In the genomic region with DNA sequence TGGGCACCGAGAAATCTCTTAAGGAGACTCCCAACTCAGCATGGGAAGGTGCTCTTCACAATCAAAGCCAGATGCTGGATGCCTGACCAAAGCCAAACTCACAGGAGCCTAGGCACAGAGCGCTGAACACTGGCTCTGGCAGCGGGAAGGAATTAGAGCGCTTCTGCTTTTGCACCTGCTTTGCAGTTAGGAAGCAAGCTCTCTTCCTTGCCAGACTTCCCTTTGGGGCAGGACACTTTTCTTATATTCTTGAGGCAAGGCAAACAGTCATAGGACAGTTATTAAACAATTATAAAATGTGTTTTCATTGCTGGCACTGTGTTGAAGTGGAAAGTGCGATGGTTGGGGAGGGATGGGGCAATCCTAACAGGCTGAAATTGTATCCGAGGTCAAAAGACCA, we compare ENCODE assay signal across 14 cellular contexts.
DNase-seq lines count a peak whose midpoint lies in the region; ATAC-seq, FAIRE-seq and TF ChIP-seq lines count a peak whose summit lies in the region.
"Had no signal": no experiment of that assay in that cellular context is flagged by ENCODE, and none has a peak within 500 bp of the region (broad histone marks: within the 10 kb centered on the region; RNA-seq: fewer than 3 reads in every experiment).

No MANE protein-coding gene starts in this region.

- H3K4me3 ChIP-seq in A673 (ENCODE audit: low read depth, low read length, poor library complexity, severe bottlenecking) (no peak overlapping the region), lower lobe of right lung (no peak overlapping the region)
- H3K4me3 ChIP-seq: vagina had no signal

- intact Hi-C loops in A673 (cut with micrococcal nuclease; ENCODE audit: unreplicated experiment) = no loop called here
- intact Hi-C loops in lower lobe of right lung (cut with DNase I) = no loop called here
- intact Hi-C loops in posterior cingulate gyrus (cut with DNase I) = no loop called here

- CTCF ChIA-PET in A673 (lab: Charles Lee) = no interaction called here

- no TSS peak for BruUV-seq in A673 (replicated peaks; lab: Mats Ljungman, UMichigan)

- H3K36me3 ChIP-seq in A673 (ENCODE audit: insufficient read depth, low read length, poor library complexity, severe bottlenecking) (no peaks in the 10 kb centered on the region), lower lobe of right lung (peaks cover 5% of the 10 kb centered on the region)
- H3K36me3 ChIP-seq: vagina had no signal

- TF ChIP-seq POLR2A in GM12891 (IDR thresholded peaks at IDR 0.05; ENCODE audit: low read depth, low read length) = peak; percentile 79

- H3K4me1 ChIP-seq in A673 (ENCODE audit: insufficient read depth, low read length, poor library complexity, severe bottlenecking) (peaks cover 52% of the 10 kb centered on the region), lower lobe of right lung (no peaks in the 10 kb centered on the region)
- H3K4me1 ChIP-seq: vagina had no signal

- ATAC-seq in lower lobe of right lung (peak; percentile 31 to 59), HG02852 (IDR thresholded peaks at IDR 0.05; ENCODE audit: unreplicated experiment) (no peak)
- ATAC-seq: SK-N-SH treated with all-trans-retinoic acid at 6 μM for 48 hours; stimulated activated naive CD8-positive, alpha-beta T cell treated with anti-CD3 and anti-CD28 coated beads, Interleukin-15, amount 100 ng/mL, for 72 hours had no signal

- DNase-seq in A673 (ENCODE audit: low spot score) (no peak), GM12891 (ENCODE audit: insufficient read length, low spot score) (no peak), SKM-1 (lab: John Stamatoyannopoulos, UW; ENCODE audit: unreplicated experiment) (peak; percentile 30), lower lobe of right lung (no peak), posterior cingulate gyrus (no peak), HPDE6-E6E7 (ENCODE audit: extremely low spot score) (no peak)
- no peak for DNase-seq in stimulated activated naive CD4-positive, alpha-beta T cell treated with Interleukin-2 at 50 U/mL for 16 hours (lab: John Stamatoyannopoulos, UW)
- DNase-seq: foreskin fibroblast; H7; NCI-H187 treated with DMSO at 0.1 percent for 48 hours; stimulated activated naive CD8-positive, alpha-beta T cell treated with anti-CD3 and anti-CD28 coated beads, Interleukin-15, amount 100 ng/mL, for 72 hours had no signal

- no peak for FAIRE-seq in GM12891 (lab: Jason Lieb, UNC)

- H3K27ac ChIP-seq in A673 (ENCODE audit: low read depth, low read length, poor library complexity, severe bottlenecking) = peak overlapping the region; percentile 40
- H3K27ac ChIP-seq in lower lobe of right lung = no peak overlapping the region
- H3K27ac ChIP-seq: vagina had no signal

- H3K9me3 ChIP-seq in A673 (ENCODE audit: low read depth, low read length, poor library complexity, severe bottlenecking) (no peaks in the 10 kb centered on the region), lower lobe of right lung (no peaks in the 10 kb centered on the region)
- H3K9me3 ChIP-seq: vagina had no signal

- POLR2A ChIA-PET in A673 (lab: Charles Lee; ENCODE audit: low non-redundant PET) = no interaction called here

- H3K27me3 ChIP-seq in A673 (replicated peaks; ENCODE audit: insufficient read depth, low read depth, low read length, poor library complexity) (no peaks in the 10 kb centered on the region), lower lobe of right lung (ENCODE audit: low read depth) (no peaks in the 10 kb centered on the region)
- H3K27me3 ChIP-seq: vagina had no signal

- TF ChIP-seq CTCF in A673 (conservative IDR thresholded peaks at IDR 0.05; ENCODE audit: low read depth, low read length) = no peak
- no peak for TF ChIP-seq CTCF in lower lobe of right lung (IDR thresholded peaks at IDR 0.05)

TF ChIP-seq in GM12891, 5 proteins besides CTCF, POLR2A, EP300 and RAD21:
- TF ChIP-seq SPI1 (IDR thresholded peaks at IDR 0.05; ENCODE audit: low read depth, low read length) (peak; percentile 73), TAF1 (IDR thresholded peaks at IDR 0.05; ENCODE audit: low read depth, low read length) (no peak; the same call in 1 of the 2 replicates), POU2F2 (IDR thresholded peaks at IDR 0.05; ENCODE audit: low read depth, low read length) (no peak)
